ENCODE assay signal across 1 cellular context in genomic region chr18:58529714-58530354, GRCh38.
TF ChIP-seq lines count a peak whose summit lies in the region.

No MANE protein-coding gene starts in this region.

TF ChIP-seq in HepG2, 621 proteins besides CTCF, POLR2A, EP300 and RAD21 (continued from another document and continues in another):
- TF ChIP-seq BCLAF1 (IDR thresholded peaks at IDR 0.05) (no peak), MIXL1 (CRISPR knock-in tag; IDR thresholded peaks at IDR 0.05) (peak; percentile 94), ZBTB20 (CRISPR knock-in tag; IDR thresholded peaks at IDR 0.05; ENCODE audit: borderline replicate concordance, low read depth) (no peak), FLYWCH1 (CRISPR knock-in tag; IDR thresholded peaks at IDR 0.05) (no peak), AFF4 (CRISPR knock-in tag; IDR thresholded peaks at IDR 0.05) (no peak), CCDC6 (CRISPR knock-in tag; IDR thresholded peaks at IDR 0.05) (no peak), TFAP4 (IDR thresholded peaks at IDR 0.05; ENCODE audit: borderline replicate concordance, low read depth) (no peak), ZNF18 (CRISPR knock-in tag; IDR thresholded peaks at IDR 0.05; ENCODE audit: insufficient replicate concordance) (no peak), HDAC6 (IDR thresholded peaks at IDR 0.05; ENCODE audit: low read depth, low read length) (no peak), ZBTB49 (CRISPR knock-in tag; IDR thresholded peaks at IDR 0.05; ENCODE audit: borderline replicate concordance) (no peak), CBX5 (CRISPR knock-in tag; IDR thresholded peaks at IDR 0.05; ENCODE audit: borderline replicate concordance) (no peak), SNRNP70 (IDR thresholded peaks at IDR 0.05; ENCODE audit: low read depth, low read length) (no peak), PBX3 (CRISPR knock-in tag; IDR thresholded peaks at IDR 0.05; ENCODE audit: borderline replicate concordance) (no peak), ZSCAN20 (CRISPR knock-in tag; IDR thresholded peaks at IDR 0.05; ENCODE audit: borderline replicate concordance) (no peak), ZNF570 (CRISPR knock-in tag; IDR thresholded peaks at IDR 0.05; ENCODE audit: borderline replicate concordance) (no peak), ZKSCAN8 (CRISPR knock-in tag; IDR thresholded peaks at IDR 0.05; ENCODE audit: borderline replicate concordance) (peak; percentile 52; the same call in 1 of the 2 replicates), ZNF34 (CRISPR knock-in tag; IDR thresholded peaks at IDR 0.05; ENCODE audit: borderline replicate concordance) (no peak), ZNF597 (CRISPR knock-in tag; IDR thresholded peaks at IDR 0.05) (no peak), ZNF816 (CRISPR knock-in tag; IDR thresholded peaks at IDR 0.05; ENCODE audit: borderline replicate concordance) (no peak), PLSCR1 (CRISPR knock-in tag; IDR thresholded peaks at IDR 0.05; ENCODE audit: borderline replicate concordance) (no peak), MED8 (CRISPR knock-in tag; IDR thresholded peaks at IDR 0.05; ENCODE audit: insufficient replicate concordance) (no peak), HOXA9 (CRISPR knock-in tag; IDR thresholded peaks at IDR 0.05; ENCODE audit: borderline replicate concordance) (no peak), GMEB2 (CRISPR knock-in tag; IDR thresholded peaks at IDR 0.05; ENCODE audit: low read depth) (no peak), RCOR2 (CRISPR knock-in tag; IDR thresholded peaks at IDR 0.05) (peak; percentile 39; the same call in 1 of the 2 replicates), ATF6 (CRISPR knock-in tag; conservative IDR thresholded peaks at IDR 0.05) (peak; percentile 31; the same call in 1 of the 2 replicates), LRRFIP1 (CRISPR knock-in tag; conservative IDR thresholded peaks at IDR 0.05) (no peak)
